ENCODE assay signal across 1 cellular context in genomic region chr14:68695326-68695768, GRCh38.
TF ChIP-seq lines count a peak whose summit lies in the region.

No MANE protein-coding gene starts in this region.

TF ChIP-seq in GM23338, 12 proteins besides CTCF, POLR2A, EP300 and RAD21 (continued from another document):
- no peak for TF ChIP-seq REST (IDR thresholded peaks at IDR 0.05; ENCODE audit: unreplicated experiment)
